Comparison of ENCODE assay signal across 16 cellular contexts in genomic region chr9:130869250-130869649, GRCh38. TPM values are rescaled to one million over a fixed set of nuclear protein-coding genes. Genes with fewer than 3 reads are reported as not detected.
DNase-seq lines count a peak whose midpoint lies in the region; ATAC-seq, FAIRE-seq and TF ChIP-seq lines count a peak whose summit lies in the region.
"Had no signal": no experiment of that assay in that cellular context is flagged by ENCODE, and none has a peak within 500 bp of the region (broad histone marks: within the 10 kb centered on the region; RNA-seq: fewer than 3 reads in every experiment).

No MANE protein-coding gene starts in this region.

- peaks cover 17 to 27% of the 10 kb centered on the region in 2 donors for H3K36me3 ChIP-seq in kidney (ENCODE audit: control insufficient read depth in 1 of 2, insufficient read depth in 2 of 2, low read length in 2 of 2)

- TF ChIP-seq CTCF in astrocyte of the spinal cord (IDR thresholded peaks at IDR 0.05; ENCODE audit: low read depth, low read length) (no peak), kidney (IDR thresholded peaks at IDR 0.05; ENCODE audit: borderline replicate concordance, extremely low read depth, insufficient read depth) (no peak)

- no peaks in the 10 kb centered on the region for H3K9me3 ChIP-seq in kidney (ENCODE audit: control insufficient read depth in 1 of 2, low read length in 2 of 2)
- H3K9me3 ChIP-seq: esophagus squamous epithelium had no signal

- intact Hi-C loops in Right ventricle myocardium inferior (cut with DNase I) (loop anchor here (1.0 kb wide), 1 partner anchor 65 kb away; no protein-coding TSS in a partner anchor), cardiac septum (cut with DNase I) (loop anchor here (10.0 kb wide), 1 partner anchor 176 kb away; no protein-coding TSS in a partner anchor), kidney (cut with DNase I) (loop anchor here (10.0 kb wide), 1 partner anchor 94 kb away; no protein-coding TSS in a partner anchor)

- H3K27ac ChIP-seq in kidney (ENCODE audit: low read depth in 2 of 2, low read length in 2 of 2) = no peak overlapping the region

- H3K4me1 ChIP-seq in kidney (ENCODE audit: control insufficient read depth in 1 of 2, insufficient read depth in 1 of 2, low read depth in 1 of 2, low read length in 2 of 2) = peaks cover 17 to 26% of the 10 kb centered on the region in 2 donors

- H3K9ac ChIP-seq in kidney (ENCODE audit: low read length in 2 of 2) = no peak overlapping the region

- H3K4me3 ChIP-seq in astrocyte of the spinal cord (ENCODE audit: low read depth, low read length) = no peak overlapping the region
- no peak overlapping the region for H3K4me3 ChIP-seq in kidney (ENCODE audit: low read length in 2 of 2)
- H3K4me3 ChIP-seq: esophagus squamous epithelium had no signal

- FAIRE-seq in kidney (lab: Jason Lieb, UNC) = no peak

- DNase-seq in Right ventricle myocardium inferior (ENCODE audit: missing footprints) (peak; percentile 77), cardiac septum (ENCODE audit: low spot score) (no peak), astrocyte of the spinal cord (ENCODE audit: low read depth, low spot score) (peak; percentile 55), kidney (peak; percentile 75), GOT3 (lab: John Stamatoyannopoulos, UW) (no peak)
- DNase-seq in effector CD4-positive, alpha-beta T cell = no peak
- DNase-seq: activated CD4-positive, alpha-beta T cell treated with anti-CD3 and anti-CD28 coated beads, Interleukin-2, amount 50 U/mL, for 4 hours; activated gamma-delta T cell; cerebellar nuclear complex; esophagus squamous epithelium had no signal

- ATAC-seq in Right ventricle myocardium inferior (peak; percentile 6), HG03378 (IDR thresholded peaks at IDR 0.05; ENCODE audit: unreplicated experiment) (no peak), HG02885 (IDR thresholded peaks at IDR 0.05; ENCODE audit: poor library complexity, unreplicated experiment) (no peak)
- ATAC-seq: stimulated activated effector memory CD8-positive, alpha-beta T cell treated with anti-CD3 and anti-CD28 coated beads, Interleukin-12 subunit alpha, Interleukin-12 subunit beta, amount 100 ng/mL, for 72 hours had no signal

- in situ Hi-C loops in astrocyte of the spinal cord (cut with HindIII; ENCODE audit: low sequenced_read_pairs) = loop anchor here (25.0 kb wide), 1 partner anchor 182 kb away; the partner anchor contains the start of gene EXOSC2

RNA-seq across cellular contexts. Expression of gene QRFP, which starts 27.4 kb away (rescaled TPM):
- total RNA-seq in Right ventricle myocardium inferior = not detected
- total RNA-seq in cardiac septum = not detected
- total RNA-seq in kidney = not detected
- not detected for polyA plus RNA-seq in kidney (ENCODE audit: insufficient read depth, low read depth, low replicate concordance)
- total RNA-seq: B cell, mononuclear cell, progenitor cell of endocrine pancreas had no signal

RNA-seq across cellular contexts. Expression of gene ABL1, which starts 34.2 kb away (rescaled TPM):
- total RNA-seq in Right ventricle myocardium inferior (33.0 TPM), cardiac septum (38.0 TPM), kidney (63.6 TPM)
- 15.0 TPM for polyA plus RNA-seq in kidney (ENCODE audit: insufficient read depth, low read depth, low replicate concordance)

Comparison
In these comparisons a context has a peak if more than half of its experiments do, and no peak if none do; other contexts are left out.
1. DNase-seq: peak in Right ventricle myocardium inferior (single experiment), astrocyte of the spinal cord (single experiment) and kidney (single experiment); none in cardiac septum (single experiment), effector CD4-positive, alpha-beta T cell (single experiment) and GOT3 (single experiment).